ENCODE assay signal across 7 cellular contexts in the genomic region with DNA sequence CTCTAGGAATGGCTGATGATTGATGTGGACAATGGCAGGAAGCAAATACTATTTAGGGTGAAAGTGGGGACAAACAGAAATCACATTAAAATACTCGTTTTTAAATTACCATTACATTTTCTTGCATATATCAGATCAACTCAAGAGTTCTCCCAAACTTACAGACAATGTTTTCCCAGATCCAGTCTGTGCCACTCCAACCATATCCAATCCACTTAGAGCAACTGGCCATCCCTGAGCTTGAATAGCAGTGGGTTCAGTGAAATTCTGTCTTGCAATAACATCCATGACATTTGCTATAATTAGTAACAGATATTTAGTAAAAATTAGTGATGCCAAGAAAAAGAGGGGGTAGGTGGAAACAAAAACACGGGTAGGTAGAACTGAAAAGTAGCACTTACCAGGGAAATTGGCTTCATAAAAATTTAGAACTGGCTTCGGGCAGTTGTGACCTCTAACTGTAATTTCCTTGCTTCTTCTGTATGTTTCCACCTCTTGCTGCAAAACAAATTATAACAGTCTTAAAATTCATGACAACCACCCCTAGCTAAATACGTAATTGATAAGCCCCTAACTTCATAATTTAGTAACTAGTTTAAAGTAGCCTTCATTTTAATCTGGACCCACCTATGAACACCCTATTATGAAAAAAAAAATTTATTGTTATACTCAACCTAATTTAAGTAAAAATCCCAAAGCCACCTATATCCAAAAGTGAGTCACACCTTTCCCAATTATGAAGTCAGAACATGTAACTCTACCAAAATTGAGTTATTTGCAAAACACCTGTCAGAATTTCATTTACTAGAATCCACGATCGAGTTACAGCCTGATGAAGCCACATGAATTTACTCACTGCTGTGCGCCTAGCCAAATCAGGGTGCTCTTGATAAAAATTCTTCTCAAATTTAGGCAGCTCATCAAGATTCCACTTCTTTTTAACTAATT. TPM values are rescaled to one million over a fixed set of nuclear protein-coding genes. Genes with fewer than 3 reads are reported as not detected.
A peak's percentile ranks its signal among the peaks of the same experiment; 100 is the strongest.
DNase-seq lines count a peak whose midpoint lies in the region; ATAC-seq and TF ChIP-seq lines count a peak whose summit lies in the region.

No MANE protein-coding gene starts in this region.

- H3K4me1 Mint-ChIP-seq in activated T-helper 17 cell treated with anti-CD3 and anti-CD28 coated beads, Interleukin-2, amount 50 U/mL, for 72 hours, result peaks cover 59% of the 10 kb centered on the region
- peaks cover 54 to 60% of the 10 kb centered on the region in 2 donors for H3K4me1 Mint-ChIP-seq in stimulated activated naive B cell treated with anti-CD40 and anti-IgM and Interleukin-4, amounts not matched to agents 10 μg/mL and 1 μg/mL and 100 μg/mL, for 72 hours

- peaks cover 44% of the 10 kb centered on the region for H3K36me3 ChIP-seq in iPS-15b (ENCODE audit: control insufficient read depth, insufficient read depth, low read length)

- peak overlapping the region; percentile 98 for H3K4me3 Mint-ChIP-seq in activated T-helper 17 cell treated with anti-CD3 and anti-CD28 coated beads, Interleukin-2, amount 50 U/mL, for 72 hours
- peak overlapping the region; percentile 97 to 98 for H3K4me3 Mint-ChIP-seq in stimulated activated naive B cell treated with anti-CD40 and anti-IgM and Interleukin-4, amounts not matched to agents 10 μg/mL and 1 μg/mL and 100 μg/mL, for 72 hours

- no peak for ATAC-seq in activated T-helper 17 cell treated with anti-CD3 and anti-CD28 coated beads, Interleukin-2, amount 50 U/mL, for 72 hours (replicated peaks)
- no peak for ATAC-seq in stimulated activated naive B cell treated with anti-CD40 and anti-IgM and Interleukin-4, amounts not matched to agents 10 μg/mL and 1 μg/mL and 100 μg/mL, for 72 hours (replicated peaks)
- ATAC-seq in HG03442 (IDR thresholded peaks at IDR 0.05; ENCODE audit: unreplicated experiment) (no peak), HG02840 (IDR thresholded peaks at IDR 0.05; ENCODE audit: low FRiP score, unreplicated experiment) (no peak)

- no peaks in the 10 kb centered on the region for H3K9me3 Mint-ChIP-seq in activated T-helper 17 cell treated with anti-CD3 and anti-CD28 coated beads, Interleukin-2, amount 50 U/mL, for 72 hours
- H3K9me3 Mint-ChIP-seq in stimulated activated naive B cell treated with anti-CD40 and anti-IgM and Interleukin-4, amounts not matched to agents 10 μg/mL and 1 μg/mL and 100 μg/mL, for 72 hours, result no peaks in the 10 kb centered on the region

- H3K27me3 ChIP-seq in HL-60 (ENCODE audit: insufficient read depth, poor library complexity, severe bottlenecking), result no peaks in the 10 kb centered on the region
- H3K27me3 ChIP-seq in iPS-15b (ENCODE audit: control insufficient read depth, insufficient read depth, low read length), result no peaks in the 10 kb centered on the region

- peak overlapping the region; percentile 98 for H3K27ac ChIP-seq in HL-60 (replicated peaks)

- no peaks in the 10 kb centered on the region for H3K27me3 Mint-ChIP-seq in activated T-helper 17 cell treated with anti-CD3 and anti-CD28 coated beads, Interleukin-2, amount 50 U/mL, for 72 hours
- no peaks in the 10 kb centered on the region for H3K27me3 Mint-ChIP-seq in stimulated activated naive B cell treated with anti-CD40 and anti-IgM and Interleukin-4, amounts not matched to agents 10 μg/mL and 1 μg/mL and 100 μg/mL, for 72 hours

- TF ChIP-seq CTCF in HL-60 (IDR thresholded peaks at IDR 0.05; ENCODE audit: insufficient read depth, low read length), result no peak

- peak overlapping the region; percentile 100 for H3K9ac ChIP-seq in iPS-15b (ENCODE audit: low read depth, low read length)

- no peaks in the 10 kb centered on the region for H3K4me1 ChIP-seq in iPS-15b (ENCODE audit: control insufficient read depth, insufficient read depth, low read length)

- peaks cover 99% of the 10 kb centered on the region for H3K36me3 Mint-ChIP-seq in activated T-helper 17 cell treated with anti-CD3 and anti-CD28 coated beads, Interleukin-2, amount 50 U/mL, for 72 hours (ENCODE audit: low read depth)
- H3K36me3 Mint-ChIP-seq in stimulated activated naive B cell treated with anti-CD40 and anti-IgM and Interleukin-4, amounts not matched to agents 10 μg/mL and 1 μg/mL and 100 μg/mL, for 72 hours, result peaks cover 58 to 74% of the 10 kb centered on the region in 2 donors

- DNase-seq in HL-60 (ENCODE audit: low read depth in 1 of 2, low spot score in 1 of 2) (peak in 1 of 2 experiments; percentile 20), GM19238 (ENCODE audit: insufficient read length, low spot score) (no peak)
- no peak for DNase-seq in stimulated activated naive B cell treated with anti-CD40 and anti-IgM and Interleukin-4, amounts not matched to agents 10 μg/mL and 1 μg/mL and 100 μg/mL, for 72 hours

- no peaks in the 10 kb centered on the region for H3K9me3 ChIP-seq in iPS-15b (ENCODE audit: control insufficient read depth, insufficient read depth, low read length)

- peak overlapping the region; percentile 100 for H3K27ac Mint-ChIP-seq in activated T-helper 17 cell treated with anti-CD3 and anti-CD28 coated beads, Interleukin-2, amount 50 U/mL, for 72 hours
- peak overlapping the region; percentile 100 for H3K27ac Mint-ChIP-seq in stimulated activated naive B cell treated with anti-CD40 and anti-IgM and Interleukin-4, amounts not matched to agents 10 μg/mL and 1 μg/mL and 100 μg/mL, for 72 hours

- peak overlapping the region; percentile 91 for H3K4me3 ChIP-seq in HL-60 (replicated peaks; ENCODE audit: insufficient read depth, low read length)
- H3K4me3 ChIP-seq in iPS-15b (ENCODE audit: low read depth, low read length), result peak overlapping the region; percentile 98

RNA-seq across cellular contexts. Expression of a gene that starts 2.0 kb away (rescaled TPM):
- total RNA-seq in activated T-helper 17 cell treated with anti-CD3 and anti-CD28 coated beads, Interleukin-2, amount 50 U/mL, for 72 hours, result 100 to 1,000 TPM; 485 to 742 TPM

RNA-seq across cellular contexts. Expression of a gene that starts 2.7 kb away (rescaled TPM):
- 10 to 100 TPM; 45.3 to 63.4 TPM for total RNA-seq in activated T-helper 17 cell treated with anti-CD3 and anti-CD28 coated beads, Interleukin-2, amount 50 U/mL, for 72 hours

RNA-seq across cellular contexts. Expression of a gene that starts 7.2 kb away (rescaled TPM):
- total RNA-seq in activated T-helper 17 cell treated with anti-CD3 and anti-CD28 coated beads, Interleukin-2, amount 50 U/mL, for 72 hours, result 10 to 100 TPM; 38.8 to 40.9 TPM

RNA-seq across cellular contexts. Expression of a gene that starts 55.2 kb away (rescaled TPM):
- total RNA-seq in activated T-helper 17 cell treated with anti-CD3 and anti-CD28 coated beads, Interleukin-2, amount 50 U/mL, for 72 hours, result not detected
